ENCODE assay signal across 8 cellular contexts in genomic region chr1:200969726-200970521, GRCh38. TPM values are rescaled to one million over a fixed set of nuclear protein-coding genes. Genes with fewer than 3 reads are reported as not detected.
DNase-seq lines count a peak whose midpoint lies in the region; ATAC-seq and TF ChIP-seq lines count a peak whose summit lies in the region.

No MANE protein-coding gene starts in this region.

- intact Hi-C loops in heart left ventricle (cut with DNase I), result loop anchor here in 6 of 10 donors (2.0 to 10.0 kb wide), 6 partner anchors 72 to 255 kb away; partner anchors contain the start of gene CACNA1S (in 1 of the 6)

- no peak for TF ChIP-seq POLR2A in heart left ventricle (IDR thresholded peaks at IDR 0.05)

- H3K36me3 ChIP-seq in heart left ventricle (peaks cover 0 to 12% (median 0%) of the 10 kb centered on the region in 9 donors), right atrium auricular region (no peaks in the 10 kb centered on the region), WERI-Rb-1 (peaks cover 58% of the 10 kb centered on the region)

- TF ChIP-seq CTCF in heart left ventricle (IDR thresholded peaks at IDR 0.05) (no peak), right atrium auricular region (IDR thresholded peaks at IDR 0.05) (no peak), WERI-Rb-1 (IDR thresholded peaks at IDR 0.05; ENCODE audit: low read depth, low read length) (peak; percentile 52; the same call in 1 of the 2 replicates)

- H3K27ac ChIP-seq in heart left ventricle, result no peak overlapping the region
- no peak overlapping the region for H3K27ac ChIP-seq in right atrium auricular region
- no peak overlapping the region for H3K27ac ChIP-seq in WERI-Rb-1

- in situ Hi-C loops in KBM-7 (cut with MboI; ENCODE audit: low pct_unique_long_range_greater_than_20kb, low sequenced_read_pairs), result no loop called here

- ATAC-seq in heart left ventricle (peak in 3 of 4 donors; percentile 27 to 36 (median 31)), HG02870 (IDR thresholded peaks at IDR 0.05; ENCODE audit: unreplicated experiment) (peak; percentile 62)
- peak; percentile 89 for ATAC-seq in stimulated activated naive CD8-positive, alpha-beta T cell treated with anti-CD3 and anti-CD28 coated beads, Interleukin-15, Interleukin-2, amounts not matched to agents 100 U/mL and 50 U/mL, for 24 hours

- H3K4me1 ChIP-seq in heart left ventricle (peaks cover 0 to 11% (median 4%) of the 10 kb centered on the region in 12 donors), right atrium auricular region (peaks cover 0 to 7% of the 10 kb centered on the region in 2 donors)

- no peaks in the 10 kb centered on the region for H3K9me3 ChIP-seq in heart left ventricle
- H3K9me3 ChIP-seq in right atrium auricular region, result no peaks in the 10 kb centered on the region
- no peaks in the 10 kb centered on the region for H3K9me3 ChIP-seq in WERI-Rb-1 (ENCODE audit: severe bottlenecking)

- H3K4me3 ChIP-seq in heart left ventricle, result no peak overlapping the region
- no peak overlapping the region for H3K4me3 ChIP-seq in right atrium auricular region
- no peak overlapping the region for H3K4me3 ChIP-seq in WERI-Rb-1 (ENCODE audit: low read depth, low read length)

- DNase-seq in heart left ventricle, result peak in 1 of 5 donors; percentile 46
- DNase-seq in right atrium auricular region (ENCODE audit: low spot score), result no peak
- DNase-seq in WERI-Rb-1, result no peak
- peak; percentile 77 for DNase-seq in stimulated activated naive CD8-positive, alpha-beta T cell treated with anti-CD3 and anti-CD28 coated beads, Interleukin-15, Interleukin-2, amounts not matched to agents 100 U/mL and 50 U/mL, for 24 hours
- no peak for DNase-seq in NCI-H2081 treated with DMSO at 0.1 percent for 48 hours (lab: John Stamatoyannopoulos, UW)
- no peak for DNase-seq in AG08396 (ENCODE audit: low spot score)
- no peak for DNase-seq in KBM-7

- 67 to 87% (median 68%) methylated on average over 8 to 9 of the region's 9 CpGs for WGBS in heart left ventricle, 4 donors

- H3K27me3 ChIP-seq in heart left ventricle, result no peaks in the 10 kb centered on the region
- no peaks in the 10 kb centered on the region for H3K27me3 ChIP-seq in right atrium auricular region
- no peaks in the 10 kb centered on the region for H3K27me3 ChIP-seq in WERI-Rb-1 (ENCODE audit: insufficient read depth, low read depth, severe bottlenecking)

RNA-seq across cellular contexts. Expression of gene KIF21B, which starts 53.6 kb away (rescaled TPM):
- total RNA-seq in heart left ventricle (1 to 10 TPM in 2 of 9 donors, under 1 TPM in 7; 0.21 to 3.6 (median 0.47) TPM), right atrium auricular region (1 to 10 TPM in 1 of 2 donors, under 1 TPM in 1; 0.48 to 1.5 TPM)
- under 1 TPM; 0.29 to 0.30 TPM for polyA plus RNA-seq in heart left ventricle

Comparison
In these comparisons a context has a peak if more than half of its experiments do, and no peak if none do; other contexts are left out.
1. ATAC-seq: peak in every context shown above with its lines; median percentile 89 in stimulated activated naive CD8-positive, alpha-beta T cell treated with anti-CD3 and anti-CD28 coated beads, Interleukin-15, Interleukin-2, amounts not matched to agents 100 U/mL and 50 U/mL, for 24 hours; 62 in HG02870; 31 in heart left ventricle.